In the genomic region with DNA sequence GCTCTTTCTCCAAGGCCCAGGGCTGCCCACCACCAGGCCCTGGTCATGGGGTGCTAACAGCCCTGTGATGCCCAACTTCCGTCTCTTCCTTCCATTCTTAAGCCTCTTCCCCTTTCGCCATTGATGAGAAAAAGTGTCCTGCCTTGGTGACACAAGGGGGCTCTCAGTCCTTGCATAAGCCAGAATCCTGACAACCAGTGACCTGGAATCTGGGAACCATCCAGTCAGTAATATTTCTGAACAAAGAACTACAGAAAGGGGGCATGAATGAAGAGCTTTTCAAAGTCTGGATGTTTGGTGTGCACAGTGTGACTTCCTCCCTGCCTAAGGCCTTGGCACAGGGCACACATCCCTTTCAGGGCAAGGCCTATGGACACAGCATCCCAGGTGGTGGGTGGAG, we compare ENCODE assay signal across 32 cellular contexts.
A peak's percentile ranks its signal among the peaks of the same experiment; 100 is the strongest.
DNase-seq lines count a peak whose midpoint lies in the region; FAIRE-seq and TF ChIP-seq lines count a peak whose summit lies in the region.
"Had no signal": no experiment of that assay in that cellular context is flagged by ENCODE, and none has a peak within 500 bp of the region (broad histone marks: within the 10 kb centered on the region; RNA-seq: fewer than 3 reads in every experiment).

No MANE protein-coding gene starts in this region.

- H3K27ac ChIP-seq in brain microvascular endothelial cell (no peak overlapping the region), mucosa of rectum (ENCODE audit: low read depth in 2 of 2, low read length in 2 of 2) (peak overlapping the region; percentile 44 to 45)
- H3K27ac ChIP-seq: cardiac muscle cell, hepatocyte, left lung, psoas muscle, SJSA1, skin epidermis, suprapubic skin had no signal

- no peak overlapping the region for H3K9ac ChIP-seq in mucosa of rectum (ENCODE audit: low read depth in 1 of 2, low read length in 2 of 2)

- TF ChIP-seq EP300 in Ishikawa (IDR thresholded peaks at IDR 0.05; ENCODE audit: borderline replicate concordance) = no peak

- FAIRE-seq in D721Med (lab: Jason Lieb, UNC) = no peak
- FAIRE-seq: GM18507, urothelium cell line had no signal

- H3K27ac Mint-ChIP-seq in T-helper 2 cell treated with Interferon-gamma antibody and Interleukin-4, amounts not matched to agents 5 μg/mL and 100 μg/mL, for 36 hours = no peak overlapping the region
- H3K27ac Mint-ChIP-seq: activated B cell treated with CpG ODN at 0.5 μM for 24 hours; activated CD4-positive, alpha-beta memory T cell treated with anti-CD3 and anti-CD28 coated beads, Interleukin-2, amount 10 ng/mL, durations not matched to agents 7 days and 5 days; stimulated activated effector memory CD8-positive, alpha-beta T cell treated with anti-CD3 and anti-CD28 coated beads, Interleukin-12 subunit alpha, Interleukin-12 subunit beta, amount 100 ng/mL, for 72 hours had no signal

- in situ Hi-C loops in brain microvascular endothelial cell (cut with HindIII; ENCODE audit: low pct_ligation_motif_present, low sequenced_read_pairs) = no loop called here

- TF ChIP-seq CTCF in D721Med (IDR thresholded peaks at IDR 0.05; ENCODE audit: insufficient read depth, missing control alignments) (peak; percentile 19), brain microvascular endothelial cell (IDR thresholded peaks at IDR 0.05; ENCODE audit: low read depth, low read length, missing control alignments) (peak; percentile 18)

- H3K4me3 Mint-ChIP-seq in T-helper 2 cell treated with Interferon-gamma antibody and Interleukin-4, amounts not matched to agents 5 μg/mL and 100 μg/mL, for 36 hours = no peak overlapping the region
- H3K4me3 Mint-ChIP-seq: activated B cell treated with CpG ODN at 0.5 μM for 24 hours; activated CD4-positive, alpha-beta memory T cell treated with anti-CD3 and anti-CD28 coated beads, Interleukin-2, amount 10 ng/mL, durations not matched to agents 7 days and 5 days; nephron; stimulated activated effector memory CD8-positive, alpha-beta T cell treated with anti-CD3 and anti-CD28 coated beads, Interleukin-12 subunit alpha, Interleukin-12 subunit beta, amount 100 ng/mL, for 72 hours had no signal

- H3K4me3 ChIP-seq in brain microvascular endothelial cell (ENCODE audit: low read depth, low read length) = no peak overlapping the region
- no peak overlapping the region for H3K4me3 ChIP-seq in mucosa of rectum (ENCODE audit: low read length in 2 of 2)
- H3K4me3 ChIP-seq: cardiac muscle cell, HAP-1, hepatocyte, left lung, Peyer's patch, psoas muscle, SJSA1, skin epidermis, suprapubic skin had no signal

- no peaks in the 10 kb centered on the region for H3K4me1 ChIP-seq in mucosa of rectum (ENCODE audit: control insufficient read depth in 2 of 2, insufficient read depth in 2 of 2, low read length in 2 of 2)
- H3K4me1 ChIP-seq: HAP-1, left lung, Peyer's patch, SJSA1 had no signal

- peaks cover 2% of the 10 kb centered on the region for H3K27me3 Mint-ChIP-seq in T-helper 2 cell treated with Interferon-gamma antibody and Interleukin-4, amounts not matched to agents 5 μg/mL and 100 μg/mL, for 36 hours (ENCODE audit: low read depth)
- H3K27me3 Mint-ChIP-seq: activated CD4-positive, alpha-beta memory T cell treated with anti-CD3 and anti-CD28 coated beads, Interleukin-2, amount 10 ng/mL, durations not matched to agents 7 days and 5 days had no signal

- peak; percentile 30; the same call in 1 of the 2 replicates for TF ChIP-seq RAD21 in Ishikawa (IDR thresholded peaks at IDR 0.05; ENCODE audit: low read depth)

- H3K36me3 ChIP-seq in brain microvascular endothelial cell (replicated peaks) = no peaks in the 10 kb centered on the region
- H3K36me3 ChIP-seq in mucosa of rectum (ENCODE audit: control insufficient read depth in 2 of 2, insufficient read depth in 2 of 2, low read length in 2 of 2) = no peaks in the 10 kb centered on the region
- H3K36me3 ChIP-seq: cardiac muscle cell, HAP-1, left lung, Peyer's patch, SJSA1, suprapubic skin had no signal

- H3K4me1 Mint-ChIP-seq in T-helper 2 cell treated with Interferon-gamma antibody and Interleukin-4, amounts not matched to agents 5 μg/mL and 100 μg/mL, for 36 hours (ENCODE audit: low read depth) = no peaks in the 10 kb centered on the region
- H3K4me1 Mint-ChIP-seq: activated B cell treated with CpG ODN at 0.5 μM for 24 hours; activated CD4-positive, alpha-beta memory T cell treated with anti-CD3 and anti-CD28 coated beads, Interleukin-2, amount 10 ng/mL, durations not matched to agents 7 days and 5 days; stimulated activated effector memory CD8-positive, alpha-beta T cell treated with anti-CD3 and anti-CD28 coated beads, Interleukin-12 subunit alpha, Interleukin-12 subunit beta, amount 100 ng/mL, for 72 hours had no signal

- DNase-seq in D721Med (ENCODE audit: insufficient read length, low spot score) (no peak), brain microvascular endothelial cell (no peak), T-helper 2 cell (no peak), NCI-H774 (lab: John Stamatoyannopoulos, UW) (no peak)
- no peak for DNase-seq in T-helper 2 cell treated with Interferon-gamma antibody and Interleukin-4, amounts not matched to agents 5 μg/mL and 100 μg/mL, for 36 hours (ENCODE audit: low spot score)
- DNase-seq in activated CD4-positive, alpha-beta T cell treated with anti-CD3 and anti-CD28 coated beads, Interleukin-2, amount 50 U/mL, for 4 hours = no peak
- DNase-seq: activated B cell treated with CpG ODN at 0.5 μM for 24 hours; activated CD4-positive, alpha-beta memory T cell treated with anti-CD3 and anti-CD28 coated beads, Interleukin-2, amount 10 ng/mL, durations not matched to agents 7 days and 5 days; activated gamma-delta T cell treated with Interleukin-2 at 50 U/mL for 16 hours; activated T-cell treated with anti-CD3 and anti-CD28 coated beads for 4 hours; amygdala; DMS 273 treated with DMSO at 0.1 percent for 48 hours; KG1; left lung; midbrain; NCI-H1930; NCI-H226; Peyer's patch; psoas muscle; stimulated activated CD4-positive, alpha-beta T cell treated with anti-CD3 and anti-CD28 coated beads, Interleukin-2, amount 100 ng/mL, for 24 hours had no signal

- H3K27me3 ChIP-seq in brain microvascular endothelial cell (replicated peaks) (no peaks in the 10 kb centered on the region), mucosa of rectum (ENCODE audit: control insufficient read depth in 2 of 2, insufficient read depth in 2 of 2, low read length in 2 of 2) (no peaks in the 10 kb centered on the region)
- H3K27me3 ChIP-seq: cardiac muscle cell, hepatocyte, Peyer's patch had no signal

- no peaks in the 10 kb centered on the region for H3K9me3 Mint-ChIP-seq in T-helper 2 cell treated with Interferon-gamma antibody and Interleukin-4, amounts not matched to agents 5 μg/mL and 100 μg/mL, for 36 hours
- H3K9me3 Mint-ChIP-seq: activated B cell treated with CpG ODN at 0.5 μM for 24 hours; activated CD4-positive, alpha-beta memory T cell treated with anti-CD3 and anti-CD28 coated beads, Interleukin-2, amount 10 ng/mL, durations not matched to agents 7 days and 5 days; nephron; stimulated activated effector memory CD8-positive, alpha-beta T cell treated with anti-CD3 and anti-CD28 coated beads, Interleukin-12 subunit alpha, Interleukin-12 subunit beta, amount 100 ng/mL, for 72 hours had no signal

- no peaks in the 10 kb centered on the region for H3K36me3 Mint-ChIP-seq in T-helper 2 cell treated with Interferon-gamma antibody and Interleukin-4, amounts not matched to agents 5 μg/mL and 100 μg/mL, for 36 hours (ENCODE audit: low read depth)
- H3K36me3 Mint-ChIP-seq: stimulated activated effector memory CD8-positive, alpha-beta T cell treated with anti-CD3 and anti-CD28 coated beads, Interleukin-12 subunit alpha, Interleukin-12 subunit beta, amount 100 ng/mL, for 72 hours had no signal

- no peaks in the 10 kb centered on the region for H3K9me3 ChIP-seq in mucosa of rectum (ENCODE audit: control insufficient read depth in 2 of 2, low read length in 2 of 2)
- H3K9me3 ChIP-seq: HAP-1, left lung, Peyer's patch, psoas muscle, SJSA1, suprapubic skin had no signal

TF ChIP-seq in Ishikawa, 13 proteins besides CTCF, POLR2A, EP300 and RAD21 (continues in another document):
- no peak for TF ChIP-seq FOXM1 (IDR thresholded peaks at IDR 0.05; ENCODE audit: borderline replicate concordance, low read depth)
- TF ChIP-seq, protein P1, sequence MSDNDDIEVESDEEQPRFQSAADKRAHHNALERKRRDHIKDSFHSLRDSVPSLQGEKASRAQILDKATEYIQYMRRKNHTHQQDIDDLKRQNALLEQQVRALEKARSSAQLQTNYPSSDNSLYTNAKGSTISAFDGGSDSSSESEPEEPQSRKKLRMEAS (IDR thresholded peaks at IDR 0.05) = no peak
- TF ChIP-seq, protein P2, sequence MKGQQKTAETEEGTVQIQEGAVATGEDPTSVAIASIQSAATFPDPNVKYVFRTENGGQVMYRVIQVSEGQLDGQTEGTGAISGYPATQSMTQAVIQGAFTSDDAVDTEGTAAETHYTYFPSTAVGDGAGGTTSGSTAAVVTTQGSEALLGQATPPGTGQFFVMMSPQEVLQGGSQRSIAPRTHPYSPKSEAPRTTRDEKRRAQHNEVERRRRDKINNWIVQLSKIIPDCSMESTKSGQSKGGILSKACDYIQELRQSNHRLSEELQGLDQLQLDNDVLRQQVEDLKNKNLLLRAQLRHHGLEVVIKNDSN (IDR thresholded peaks at IDR 0.05) = no peak
- TF ChIP-seq REST (IDR thresholded peaks at IDR 0.05; ENCODE audit: low read depth) = no peak
- TF ChIP-seq CREB1 (IDR thresholded peaks at IDR 0.05; ENCODE audit: low read depth) = no peak
- TF ChIP-seq TAF1 (IDR thresholded peaks at IDR 0.05; ENCODE audit: low read depth) = no peak
